In the genomic region with DNA sequence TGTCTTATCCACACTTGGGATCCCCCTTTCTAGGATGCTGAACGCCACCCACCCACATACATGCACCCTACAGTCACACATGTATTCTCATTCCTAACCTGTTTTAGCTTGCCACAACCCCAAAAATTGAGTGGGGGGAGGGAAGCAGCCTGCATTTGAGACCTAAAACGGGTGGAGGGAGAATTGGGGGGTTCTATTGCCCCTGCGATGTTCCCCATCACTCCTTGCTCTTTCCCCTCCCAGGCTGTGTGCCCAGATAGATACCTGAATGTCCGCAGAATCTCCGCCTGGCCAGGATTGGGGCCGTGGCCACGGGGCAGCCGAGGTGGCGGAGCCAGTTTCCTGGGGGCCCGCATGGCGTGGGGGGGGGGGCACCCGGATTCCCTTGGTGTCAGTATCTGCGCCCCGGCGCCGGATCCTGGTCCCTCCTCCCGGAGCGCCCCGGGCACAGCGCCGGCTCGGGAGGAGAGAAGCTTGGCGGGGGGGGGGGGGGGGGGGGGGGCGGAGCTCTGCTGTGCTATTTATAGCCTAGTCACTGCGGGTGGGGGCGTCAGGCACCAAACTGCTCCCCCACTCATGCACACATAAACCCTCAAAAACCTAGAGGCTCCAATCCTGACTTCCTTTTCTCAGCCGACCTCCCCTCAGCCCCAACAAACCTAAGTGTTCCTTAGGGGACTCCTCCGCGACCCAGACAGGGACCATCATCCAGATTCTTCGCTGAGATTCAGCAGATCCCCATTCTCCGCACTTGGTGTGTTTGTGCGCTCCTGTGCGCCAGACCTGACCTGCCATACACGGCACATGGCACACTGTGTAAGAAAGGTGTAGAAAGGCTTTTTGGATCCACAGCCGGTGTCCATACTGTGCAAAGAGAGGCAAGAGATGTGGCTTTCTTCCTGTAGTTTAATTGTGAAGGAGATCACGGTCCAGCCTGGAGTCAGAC, we compare ENCODE assay signal across 1 cellular context.
TF ChIP-seq lines count a peak whose summit lies in the region.

No MANE protein-coding gene starts in this region.

TF ChIP-seq in HepG2, 621 proteins besides CTCF, POLR2A, EP300 and RAD21:
- TF ChIP-seq, protein P1, sequence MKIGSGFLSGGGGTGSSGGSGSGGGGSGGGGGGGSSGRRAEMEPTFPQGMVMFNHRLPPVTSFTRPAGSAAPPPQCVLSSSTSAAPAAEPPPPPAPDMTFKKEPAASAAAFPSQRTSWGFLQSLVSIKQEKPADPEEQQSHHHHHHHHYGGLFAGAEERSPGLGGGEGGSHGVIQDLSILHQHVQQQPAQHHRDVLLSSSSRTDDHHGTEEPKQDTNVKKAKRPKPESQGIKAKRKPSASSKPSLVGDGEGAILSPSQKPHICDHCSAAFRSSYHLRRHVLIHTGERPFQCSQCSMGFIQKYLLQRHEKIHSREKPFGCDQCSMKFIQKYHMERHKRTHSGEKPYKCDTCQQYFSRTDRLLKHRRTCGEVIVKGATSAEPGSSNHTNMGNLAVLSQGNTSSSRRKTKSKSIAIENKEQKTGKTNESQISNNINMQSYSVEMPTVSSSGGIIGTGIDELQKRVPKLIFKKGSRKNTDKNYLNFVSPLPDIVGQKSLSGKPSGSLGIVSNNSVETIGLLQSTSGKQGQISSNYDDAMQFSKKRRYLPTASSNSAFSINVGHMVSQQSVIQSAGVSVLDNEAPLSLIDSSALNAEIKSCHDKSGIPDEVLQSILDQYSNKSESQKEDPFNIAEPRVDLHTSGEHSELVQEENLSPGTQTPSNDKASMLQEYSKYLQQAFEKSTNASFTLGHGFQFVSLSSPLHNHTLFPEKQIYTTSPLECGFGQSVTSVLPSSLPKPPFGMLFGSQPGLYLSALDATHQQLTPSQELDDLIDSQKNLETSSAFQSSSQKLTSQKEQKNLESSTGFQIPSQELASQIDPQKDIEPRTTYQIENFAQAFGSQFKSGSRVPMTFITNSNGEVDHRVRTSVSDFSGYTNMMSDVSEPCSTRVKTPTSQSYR (CRISPR knock-in tag; IDR thresholded peaks at IDR 0.05; ENCODE audit: borderline replicate concordance) = 0 out of 2 replicates have a peak, but pooled peaks have one; percentile 0
- TF ChIP-seq ZC3H13 (CRISPR knock-in tag; IDR thresholded peaks at IDR 0.05) = no peak
- TF ChIP-seq ZNF30 (CRISPR knock-in tag; IDR thresholded peaks at IDR 0.05) = no peak
- TF ChIP-seq, protein P2, sequence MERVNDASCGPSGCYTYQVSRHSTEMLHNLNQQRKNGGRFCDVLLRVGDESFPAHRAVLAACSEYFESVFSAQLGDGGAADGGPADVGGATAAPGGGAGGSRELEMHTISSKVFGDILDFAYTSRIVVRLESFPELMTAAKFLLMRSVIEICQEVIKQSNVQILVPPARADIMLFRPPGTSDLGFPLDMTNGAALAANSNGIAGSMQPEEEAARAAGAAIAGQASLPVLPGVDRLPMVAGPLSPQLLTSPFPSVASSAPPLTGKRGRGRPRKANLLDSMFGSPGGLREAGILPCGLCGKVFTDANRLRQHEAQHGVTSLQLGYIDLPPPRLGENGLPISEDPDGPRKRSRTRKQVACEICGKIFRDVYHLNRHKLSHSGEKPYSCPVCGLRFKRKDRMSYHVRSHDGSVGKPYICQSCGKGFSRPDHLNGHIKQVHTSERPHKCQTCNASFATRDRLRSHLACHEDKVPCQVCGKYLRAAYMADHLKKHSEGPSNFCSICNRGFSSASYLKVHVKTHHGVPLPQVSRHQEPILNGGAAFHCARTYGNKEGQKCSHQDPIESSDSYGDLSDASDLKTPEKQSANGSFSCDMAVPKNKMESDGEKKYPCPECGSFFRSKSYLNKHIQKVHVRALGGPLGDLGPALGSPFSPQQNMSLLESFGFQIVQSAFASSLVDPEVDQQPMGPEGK (CRISPR knock-in tag; IDR thresholded peaks at IDR 0.05) = 0 out of 2 replicates have a peak, but pooled peaks have one; percentile 6
TF ChIP-seq in HepG2: peak in this region for 2.
